ENCODE assay signal across 20 cellular contexts in genomic region chr3:54859204-54859603, GRCh38.
DNase-seq lines count a peak whose midpoint lies in the region; ATAC-seq and TF ChIP-seq lines count a peak whose summit lies in the region.
"Had no signal": no experiment of that assay in that cellular context is flagged by ENCODE, and none has a peak within 500 bp of the region (broad histone marks: within the 10 kb centered on the region; RNA-seq: fewer than 3 reads in every experiment).

No MANE protein-coding gene starts in this region.

- H3K79me2 ChIP-seq in Karpas-422 (ENCODE audit: low read length) (no peaks in the 10 kb centered on the region), GM23338 (replicated peaks; ENCODE audit: insufficient read depth) (no peaks in the 10 kb centered on the region)

- H3K27ac ChIP-seq in Karpas-422 (ENCODE audit: low read length) = no peak overlapping the region
- H3K27ac ChIP-seq in GM23338 (ENCODE audit: low read depth) = no peak overlapping the region
- H3K27ac ChIP-seq: coronary artery, esophagus muscularis mucosa had no signal

- peaks cover 25% of the 10 kb centered on the region for H3K4me1 ChIP-seq in Karpas-422 (ENCODE audit: low read length)
- H3K4me1 ChIP-seq in GM23338 (ENCODE audit: insufficient read depth) = peaks cover 20% of the 10 kb centered on the region
- H3K4me1 ChIP-seq: Caco-2 had no signal

- H3K36me3 ChIP-seq in Karpas-422 (ENCODE audit: insufficient read depth, low read length) = no peaks in the 10 kb centered on the region
- H3K36me3 ChIP-seq in GM23338 (ENCODE audit: insufficient read depth) = no peaks in the 10 kb centered on the region
- H3K36me3 ChIP-seq: esophagus muscularis mucosa had no signal

- no peak overlapping the region for H3K27ac Mint-ChIP-seq in GM23338
- H3K27ac Mint-ChIP-seq: activated CD4-positive, alpha-beta T cell treated with anti-CD3 and anti-CD28 coated beads, Interleukin-2, amount 10 ng/mL, durations not matched to agents 7 days and 5 days; activated naive CD8-positive, alpha-beta T cell treated with anti-CD3 and anti-CD28 coated beads, Interleukin-2, amount 50 U/mL, for 24 hours; memory B cell had no signal

- DNase-seq in ACHN (peak; percentile 58), HS-5 (ENCODE audit: low read depth) (peak; percentile 81), amniotic epithelial cell (ENCODE audit: low read depth) (peak; percentile 70), glomerular visceral epithelial cell (ENCODE audit: extremely low spot score) (peak; percentile 50), COLO668 (lab: John Stamatoyannopoulos, UW; ENCODE audit: unreplicated experiment) (no peak), Karpas-422 (no peak), GM23338 (ENCODE audit: low spot score) (no peak)
- no peak for DNase-seq in activated naive CD4-positive, alpha-beta T cell treated with anti-CD3 and anti-CD28 coated beads, Interleukin-2, amount 50 U/mL, for 16 hours
- DNase-seq: activated CD4-positive, alpha-beta T cell treated with anti-CD3 and anti-CD28 coated beads, Interleukin-2, amount 10 ng/mL, durations not matched to agents 7 days and 5 days; activated naive CD8-positive, alpha-beta T cell treated with anti-CD3 and anti-CD28 coated beads, Interleukin-2, amount 50 U/mL, for 24 hours; activated T-cell treated with anti-CD3 and anti-CD28 coated beads, Interleukin-2, amount 50 U/mL, for 1 hour; Caco-2; right cardiac atrium; SHP77 treated with DMSO at 0.1 percent for 48 hours; stimulated activated CD4-positive, alpha-beta T cell treated with anti-CD3 and anti-CD28 coated beads, Interleukin-1b, Interleukin-23, amount 100 ng/mL, for 48 hours; T1000 had no signal

- H4K20me1 ChIP-seq in Karpas-422 (ENCODE audit: insufficient read depth, low read depth, low read length) = no peaks in the 10 kb centered on the region
- H4K20me1 ChIP-seq in GM23338 (replicated peaks; ENCODE audit: insufficient read depth) = no peaks in the 10 kb centered on the region

- H3K36me3 Mint-ChIP-seq in GM23338 (ENCODE audit: low read depth) = no peaks in the 10 kb centered on the region
- H3K36me3 Mint-ChIP-seq: memory B cell had no signal

- no peaks in the 10 kb centered on the region for H3K9me3 ChIP-seq in Karpas-422 (ENCODE audit: low read length)
- H3K9me3 ChIP-seq: Caco-2, esophagus muscularis mucosa had no signal

- H3K27me3 ChIP-seq in Karpas-422 (ENCODE audit: low read length) (no peaks in the 10 kb centered on the region), GM23338 (ENCODE audit: insufficient read depth) (no peaks in the 10 kb centered on the region)
- H3K27me3 ChIP-seq: esophagus muscularis mucosa had no signal

- H3K4me3 ChIP-seq in Karpas-422 (ENCODE audit: low read length) = no peak overlapping the region
- no peak overlapping the region for H3K4me3 ChIP-seq in GM23338
- H3K4me3 ChIP-seq: coronary artery, esophagus muscularis mucosa had no signal

- no peak for ATAC-seq in GM23338
- ATAC-seq: activated naive CD8-positive, alpha-beta T cell treated with anti-CD3 and anti-CD28 coated beads, Interleukin-2, amount 50 U/mL, for 24 hours; right cardiac atrium had no signal

- no peaks in the 10 kb centered on the region for H3K9me3 Mint-ChIP-seq in GM23338
- H3K9me3 Mint-ChIP-seq: activated CD4-positive, alpha-beta T cell treated with anti-CD3 and anti-CD28 coated beads, Interleukin-2, amount 10 ng/mL, durations not matched to agents 7 days and 5 days; activated naive CD8-positive, alpha-beta T cell treated with anti-CD3 and anti-CD28 coated beads, Interleukin-2, amount 50 U/mL, for 24 hours; memory B cell; neural crest cell had no signal

- H3K4me3 Mint-ChIP-seq in GM23338 = no peak overlapping the region
- H3K4me3 Mint-ChIP-seq: activated CD4-positive, alpha-beta T cell treated with anti-CD3 and anti-CD28 coated beads, Interleukin-2, amount 10 ng/mL, durations not matched to agents 7 days and 5 days; activated naive CD8-positive, alpha-beta T cell treated with anti-CD3 and anti-CD28 coated beads, Interleukin-2, amount 50 U/mL, for 24 hours; memory B cell; neural crest cell had no signal

- in situ Hi-C loops in ACHN (cut with HindIII; ENCODE audit: low pct_ligation_motif_present, low pct_unique_long_range_greater_than_20kb, low sequenced_read_pairs) = no loop called here

- peaks cover 43% of the 10 kb centered on the region for H3K4me1 Mint-ChIP-seq in GM23338
- H3K4me1 Mint-ChIP-seq: activated CD4-positive, alpha-beta T cell treated with anti-CD3 and anti-CD28 coated beads, Interleukin-2, amount 10 ng/mL, durations not matched to agents 7 days and 5 days; activated naive CD8-positive, alpha-beta T cell treated with anti-CD3 and anti-CD28 coated beads, Interleukin-2, amount 50 U/mL, for 24 hours; memory B cell had no signal

- H3K27me3 Mint-ChIP-seq in GM23338 (ENCODE audit: insufficient read depth, low read depth, poor library complexity) = peaks cover 5% of the 10 kb centered on the region
- H3K27me3 Mint-ChIP-seq: activated CD4-positive, alpha-beta T cell treated with anti-CD3 and anti-CD28 coated beads, Interleukin-2, amount 10 ng/mL, durations not matched to agents 7 days and 5 days had no signal

- H2AFZ ChIP-seq in Karpas-422 (ENCODE audit: low read length) (no peak overlapping the region), GM23338 (no peak overlapping the region)

- H3K9ac ChIP-seq in Karpas-422 (ENCODE audit: low read length) = no peak overlapping the region

- no peaks in the 10 kb centered on the region for H3F3A ChIP-seq in GM23338 (replicated peaks; ENCODE audit: low read depth)

- TF ChIP-seq CTCF in GM23338 (conservative IDR thresholded peaks at IDR 0.05; ENCODE audit: low read depth in 2 of 2) = no peak

- H3K4me2 ChIP-seq in Karpas-422 (ENCODE audit: low read depth, low read length, poor library complexity, severe bottlenecking) (no peak overlapping the region), GM23338 (no peak overlapping the region)

- H3K9me2 ChIP-seq in Karpas-422 (replicated peaks; ENCODE audit: insufficient read depth, low read length) = no peaks in the 10 kb centered on the region
- peaks cover 16% of the 10 kb centered on the region; the same call in 1 of the 2 replicates for H3K9me2 ChIP-seq in GM23338 (ENCODE audit: insufficient read depth)

TF ChIP-seq in GM23338, 12 proteins besides CTCF, POLR2A, EP300 and RAD21 (continues in another document):
- TF ChIP-seq ETS1 (IDR thresholded peaks at IDR 0.05) = no peak
- TF ChIP-seq EZH2 (IDR thresholded peaks at IDR 0.05; ENCODE audit: low read depth, unreplicated experiment) = no peak
- TF ChIP-seq ZNF331 (CRISPR knock-in tag; IDR thresholded peaks at IDR 0.05; ENCODE audit: low read depth) = no peak
- no peak for TF ChIP-seq POLR2AphosphoS5 (IDR thresholded peaks at IDR 0.05; ENCODE audit: low read depth)
- no peak for TF ChIP-seq STAT1 (IDR thresholded peaks at IDR 0.05; ENCODE audit: unreplicated experiment)
- no peak for TF ChIP-seq CREB1 (CRISPR knock-in tag; IDR thresholded peaks at IDR 0.05; ENCODE audit: low read depth)

Comparison
In these comparisons a context has a peak if more than half of its experiments do, and no peak if none do; other contexts are left out.
1. DNase-seq: peak in ACHN (single experiment), HS-5 (single experiment), amniotic epithelial cell (single experiment) and glomerular visceral epithelial cell (single experiment); none in COLO668 (single experiment), activated naive CD4-positive, alpha-beta T cell treated with anti-CD3 and anti-CD28 coated beads, Interleukin-2, amount 50 U/mL, for 16 hours (single experiment), Karpas-422 (single experiment) and GM23338 (single experiment).